ENCODE assay signal across 11 cellular contexts in genomic region chr3:10641760-10642159, GRCh38.
"Had no signal": no experiment of that assay in that cellular context is flagged by ENCODE, and none has a peak within 500 bp of the region (broad histone marks: within the 10 kb centered on the region; RNA-seq: fewer than 3 reads in every experiment).

No MANE protein-coding gene starts in this region.

- FAIRE-seq: H1, H54 had no signal

- H3K36me3 ChIP-seq: HAP-1 had no signal

- H3K4me1 Mint-ChIP-seq: GM23338, H9 had no signal

- H3K27ac ChIP-seq: GM23248 had no signal

- DNase-seq: GM23248, GOT3, H7, H9, HCEC 1CT, HFFc6 had no signal

- H3K27ac Mint-ChIP-seq: GM23338, H9, HFFc6 had no signal

- H3K9me3 ChIP-seq: HAP-1 had no signal

- ATAC-seq: GM23338, HCT116 had no signal

- H3K4me3 Mint-ChIP-seq: GM23338, H9, HFFc6 had no signal

- H3K4me1 ChIP-seq: HAP-1 had no signal

- H3K4me3 ChIP-seq: GM23248, GM23338, HAP-1 had no signal
